ENCODE assay signal across 8 cellular contexts in the genomic region with DNA sequence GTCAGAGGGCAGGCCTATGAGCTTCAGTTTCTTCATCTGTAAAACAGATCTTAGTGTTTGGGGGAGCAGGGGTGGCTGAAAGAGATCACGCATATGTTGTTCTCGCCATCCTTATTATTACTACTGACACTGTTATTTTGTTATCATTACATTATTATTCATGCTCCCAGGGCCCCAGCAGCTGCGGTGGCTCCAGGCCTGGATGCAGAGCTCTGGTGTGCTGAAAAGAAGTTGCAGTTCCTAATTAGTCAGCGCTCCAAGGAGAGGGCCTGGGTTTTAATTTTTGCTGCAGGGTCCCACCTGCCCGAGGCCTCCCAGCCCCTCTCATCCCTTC. TPM values are rescaled to one million over a fixed set of nuclear protein-coding genes. Genes with fewer than 3 reads are reported as not detected.
A peak's percentile ranks its signal among the peaks of the same experiment; 100 is the strongest.
DNase-seq lines count a peak whose midpoint lies in the region; TF ChIP-seq lines count a peak whose summit lies in the region.

No MANE protein-coding gene starts in this region.

- CTCF ChIA-PET in GM10248 (lab: Yijun Ruan, JAX) = interaction anchor here (1.1 to 11.6 kb wide), 12 partner anchors 9 to 150 kb away, joined by 3 to 136 read pairs (median 5); a partner anchor contains a TSS

- TF ChIP-seq CTCF in sigmoid colon (IDR thresholded peaks at IDR 0.05) (no peak), GM10248 (IDR thresholded peaks at IDR 0.05; ENCODE audit: control extremely low read depth, extremely low read depth, low read depth, missing control alignments) (no peak), GM13977 (IDR thresholded peaks at IDR 0.05; ENCODE audit: extremely low read depth, insufficient read depth, missing control alignments) (no peak)

- peak; percentile 71 for DNase-seq in ELF-1 (ENCODE audit: low read depth, low spot score)
- DNase-seq in RKO (ENCODE audit: low spot score) = peak; percentile 39
- DNase-seq in epithelial cell of prostate (ENCODE audit: low read depth, low spot score) = no peak
- DNase-seq in sigmoid colon = no peak
- no peak for DNase-seq in GM10248 (ENCODE audit: extremely low spot score)
- DNase-seq in NCI-H1694 (lab: John Stamatoyannopoulos, UW) = no peak
- no peak for DNase-seq in GM13977 (ENCODE audit: low spot score)
- no peak for DNase-seq in NCI-H1417 treated with DMSO at 0.1 percent for 48 hours (lab: John Stamatoyannopoulos, UW)

- peaks cover 0 to 71% (median 53%) of the 10 kb centered on the region in 4 donors for H3K4me1 ChIP-seq in sigmoid colon

- intact Hi-C loops in sigmoid colon (cut with DNase I) = no loop called here

- H3K9me3 ChIP-seq in sigmoid colon = no peaks in the 10 kb centered on the region

- TF ChIP-seq EP300 in sigmoid colon (IDR thresholded peaks at IDR 0.05) = no peak

- H3K27me3 ChIP-seq in sigmoid colon = no peaks in the 10 kb centered on the region

- no peak for TF ChIP-seq POLR2A in sigmoid colon (IDR thresholded peaks at IDR 0.05)

- peak overlapping the region; percentile 25 to 60 (median 52) for H3K4me3 ChIP-seq in sigmoid colon

- H3K27ac ChIP-seq in epithelial cell of prostate (peak overlapping the region; percentile 60), sigmoid colon (peak overlapping the region; percentile 88 to 95 (median 92))

- POLR2A ChIA-PET in GM10248 (lab: Yijun Ruan, JAX) = interaction anchor here (1.4 kb wide), 1 partner anchor 32 kb away, joined by 4 read pairs; no protein-coding TSS in a partner anchor

- in situ Hi-C loops in GM13977 (cut with MboI; ENCODE audit: low pct_unique_long_range_greater_than_20kb, low sequenced_read_pairs, unreplicated experiment) = no loop called here

- H3K36me3 ChIP-seq in sigmoid colon = no peaks in the 10 kb centered on the region

- 44 to 59% methylated on average over 5 of the region's 5 CpGs for WGBS in sigmoid colon, 2 donors

RNA-seq across cellular contexts. Expression of a gene that starts 19.5 kb away (rescaled TPM):
- total RNA-seq in sigmoid colon = 10 to 100 TPM; 16.7 to 25.3 (median 18.5) TPM
- 10 to 100 TPM; 15.7 to 30.0 (median 28.1) TPM for polyA plus RNA-seq in sigmoid colon

Comparison
In these comparisons a context has a peak if more than half of its experiments do, and no peak if none do; other contexts are left out.
1. DNase-seq: peak in ELF-1 (single experiment) and RKO (single experiment); none in epithelial cell of prostate (single experiment), sigmoid colon (single experiment), GM10248 (single experiment), NCI-H1694 (single experiment), GM13977 (single experiment) and NCI-H1417 treated with DMSO at 0.1 percent for 48 hours (single experiment).